ENCODE assay signal across 12 cellular contexts in genomic region chr5:134082264-134082992, GRCh38.
"Had no signal": no experiment of that assay in that cellular context is flagged by ENCODE, and none has a peak within 500 bp of the region (broad histone marks: within the 10 kb centered on the region; RNA-seq: fewer than 3 reads in every experiment).

No MANE protein-coding gene starts in this region.

- H3K9me3 Mint-ChIP-seq: activated naive CD4-positive, alpha-beta T cell treated with anti-CD3 and anti-CD28 coated beads, Interleukin-2, amount 10 ng/mL, durations not matched to agents 7 days and 5 days; nephron progenitor cell had no signal

- H3K4me1 ChIP-seq: esophagus muscularis mucosa, prostate gland, right lobe of liver, spleen, upper lobe of left lung had no signal

- ATAC-seq: left colon, right lobe of liver had no signal

- H3K27ac Mint-ChIP-seq: nephron progenitor cell had no signal

- H3K36me3 Mint-ChIP-seq: activated naive CD4-positive, alpha-beta T cell treated with anti-CD3 and anti-CD28 coated beads, Interleukin-2, amount 10 ng/mL, durations not matched to agents 7 days and 5 days had no signal

- H3K4me3 Mint-ChIP-seq: activated naive CD4-positive, alpha-beta T cell treated with anti-CD3 and anti-CD28 coated beads, Interleukin-2, amount 10 ng/mL, durations not matched to agents 7 days and 5 days; nephron progenitor cell had no signal

- H3K27ac ChIP-seq: esophagus muscularis mucosa, prostate gland, right lobe of liver, SK-N-MC, spleen, upper lobe of left lung had no signal

- H3K4me3 ChIP-seq: esophagus muscularis mucosa, prostate gland, right lobe of liver, SK-N-MC, spleen, upper lobe of left lung had no signal

- H3K27me3 ChIP-seq: esophagus muscularis mucosa, right lobe of liver, spleen, upper lobe of left lung had no signal

- H3K9me3 ChIP-seq: esophagus muscularis mucosa, prostate gland, right lobe of liver, spleen, upper lobe of left lung had no signal

- H3K36me3 ChIP-seq: esophagus muscularis mucosa, prostate gland, right lobe of liver, spleen, upper lobe of left lung had no signal

- DNase-seq: activated naive CD4-positive, alpha-beta T cell treated with anti-CD3 and anti-CD28 coated beads, Interleukin-2, amount 10 ng/mL, durations not matched to agents 7 days and 5 days; amygdala; left colon; nephron progenitor cell; right lobe of liver; spleen; stimulated activated CD4-positive, alpha-beta T cell treated with anti-CD3 and anti-CD28 coated beads, Interleukin-2, amount 100 ng/mL, for 24 hours; stimulated activated naive CD4-positive, alpha-beta T cell treated with Interleukin-2 at 50 U/mL for 16 hours; upper lobe of left lung had no signal
